ENCODE assay signal across 36 cellular contexts in the genomic region with DNA sequence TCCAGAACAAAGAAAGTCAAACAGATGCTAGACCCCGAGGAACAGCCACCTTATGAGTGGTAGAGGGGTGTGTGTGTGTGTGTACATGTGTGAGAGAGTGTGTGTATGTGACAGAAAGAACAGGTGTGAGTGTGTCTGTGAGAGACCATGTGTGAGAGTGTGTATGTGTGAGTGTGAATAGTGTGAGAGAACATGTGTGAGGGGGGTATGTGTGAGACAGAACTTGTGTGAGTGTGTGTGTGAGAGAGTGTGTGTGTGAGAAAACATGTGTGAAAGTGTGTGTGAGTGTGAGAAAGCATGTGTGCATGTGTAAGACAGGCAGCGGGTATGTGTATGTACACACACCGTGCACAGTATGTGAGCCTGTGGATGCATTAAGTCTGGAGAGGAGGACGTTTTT.
DNase-seq lines count a peak whose midpoint lies in the region; ATAC-seq, FAIRE-seq and TF ChIP-seq lines count a peak whose summit lies in the region.
"Had no signal": no experiment of that assay in that cellular context is flagged by ENCODE, and none has a peak within 500 bp of the region (broad histone marks: within the 10 kb centered on the region; RNA-seq: fewer than 3 reads in every experiment).

No MANE protein-coding gene starts in this region.

- no peak for TF ChIP-seq POLR2A in H1 (IDR thresholded peaks at IDR 0.05; ENCODE audit: control extremely low read depth in 1 of 2, low read depth in 2 of 2, low read length in 2 of 2)

- no peak overlapping the region for H3K14ac ChIP-seq in H1 (ENCODE audit: insufficient read length)

- DNase-seq in GM23338 (ENCODE audit: low spot score) (no peak), H1 (ENCODE audit: low read depth in 1 of 2, low spot score in 2 of 2) (no peak), sciatic nerve (ENCODE audit: low spot score) (no peak), NOMO-1 (lab: John Stamatoyannopoulos, UW; ENCODE audit: unreplicated experiment in 2 of 2) (no peak)
- DNase-seq: ACHN; activated CD4-positive, CD25-positive, alpha-beta regulatory T cell; activated CD8-positive, alpha-beta memory T cell treated with anti-CD3 and anti-CD28 coated beads, Interleukin-2, amount 10 ng/mL, durations not matched to agents 7 days and 5 days; activated gamma-delta T cell; activated naive CD8-positive, alpha-beta T cell treated with anti-CD3 and anti-CD28 coated beads, Interleukin-2, amount 10 ng/mL, durations not matched to agents 7 days and 5 days; activated T-cell treated with anti-CD3 and anti-CD28 coated beads, Interleukin-2, amount 50 U/mL, for 4 hours; aorta; CD4-positive, alpha-beta memory T cell; central memory CD4-positive, alpha-beta T cell; GOT3; head of caudate nucleus; left ventricle myocardium inferior; naive B cell; NCI-H187; NCI-H524 treated with DMSO at 0.1 percent for 48 hours; NK-92 treated with Interleukin-12 subunit alpha and Interleukin-12 subunit beta, amount 100 ng/mL, for 24 hours; PC-9; SK-N-SH; stimulated activated naive CD4-positive, alpha-beta T cell treated with Interleukin-2 at 50 U/mL for 16 hours had no signal

- peak overlapping the region; percentile 76 for H2AK5ac ChIP-seq in H1 (ENCODE audit: low read depth, low read length)

- H3K23ac ChIP-seq in H1 (ENCODE audit: insufficient read length): peak overlapping the region; percentile 59

- peak; percentile 32 for FAIRE-seq in H1 (lab: Jason Lieb, UNC)
- FAIRE-seq: endometrium, keratinocyte, urothelium cell line had no signal

- H2BK120ac ChIP-seq in H1 (replicated peaks; ENCODE audit: low read depth, low read length): peak overlapping the region; percentile 60

- H4K20me1 ChIP-seq in GM23338 (replicated peaks; ENCODE audit: insufficient read depth) (no peaks in the 10 kb centered on the region), Loucy (ENCODE audit: insufficient read depth, low read length, poor library complexity, severe bottlenecking) (no peaks in the 10 kb centered on the region), H1 (replicated peaks in 1 of 2; ENCODE audit: control insufficient read depth in 1 of 2, insufficient read depth in 2 of 2, low read length in 2 of 2) (no peaks in the 10 kb centered on the region)

- H3K18ac ChIP-seq in H1 (ENCODE audit: extremely low read depth, low read length): no peak overlapping the region; the same call in 1 of the 2 replicates

- peak overlapping the region; percentile 72; the same call in 1 of the 2 replicates for H2BK20ac ChIP-seq in H1 (ENCODE audit: low read length)

- peaks cover 55% of the 10 kb centered on the region for H3K4me1 Mint-ChIP-seq in GM23338
- H3K4me1 Mint-ChIP-seq: activated CD8-positive, alpha-beta memory T cell treated with anti-CD3 and anti-CD28 coated beads, Interleukin-2, amount 10 ng/mL, durations not matched to agents 7 days and 5 days; activated naive CD8-positive, alpha-beta T cell treated with anti-CD3 and anti-CD28 coated beads, Interleukin-2, amount 10 ng/mL, durations not matched to agents 7 days and 5 days; B cell; CD4-positive, alpha-beta memory T cell; naive B cell had no signal

- peak overlapping the region; percentile 36 for H3K56ac ChIP-seq in H1 (replicated peaks; ENCODE audit: insufficient read length, low read depth, low read length)

- intact Hi-C loops in sciatic nerve (cut with DNase I): no loop called here

- no peak overlapping the region for H3K27ac Mint-ChIP-seq in GM23338
- H3K27ac Mint-ChIP-seq: activated CD8-positive, alpha-beta memory T cell treated with anti-CD3 and anti-CD28 coated beads, Interleukin-2, amount 10 ng/mL, durations not matched to agents 7 days and 5 days; activated naive CD8-positive, alpha-beta T cell treated with anti-CD3 and anti-CD28 coated beads, Interleukin-2, amount 10 ng/mL, durations not matched to agents 7 days and 5 days; B cell; CD4-positive, alpha-beta memory T cell; dendritic cell treated with granulocyte-macrophage colony-stimulating factor and Interleukin-4, amounts not matched to agents 40 ng/mL and 50 ng/mL, for 4 days; IgD-negative memory B cell; naive B cell; T-helper 1 cell treated with Interleukin-12 subunit alpha and Interleukin-12 subunit beta and Interleukin-4 antibody, amounts not matched to agents 30 μg/mL and 1 μg/mL, for 36 hours had no signal

- H4K5ac ChIP-seq in H1 (ENCODE audit: insufficient read length, low read depth, low read length): peak overlapping the region; percentile 1

- 80% methylated on average over 4 of the region's 4 CpGs; no CpG with 5 or more reads in 1 of the 2 experiments for WGBS in H1 (ENCODE audit: extremely low coverage in 1 of 2, insufficient coverage in 1 of 2, insufficient read length in 1 of 2, insufficient replicate concordance in 2 of 2, low coverage in 1 of 2, low lambda C conversion rate in 2 of 2, missing lambda C conversion rate in 1 of 2), 2 experiments

- no peak for TF ChIP-seq EP300 in H1 (IDR thresholded peaks at IDR 0.05; ENCODE audit: borderline replicate concordance in 1 of 2, low read depth in 2 of 2, low read length in 2 of 2)

- H3K9ac ChIP-seq in Loucy (ENCODE audit: low read depth, low read length, poor library complexity, severe bottlenecking) (no peak overlapping the region), H1 (replicated peaks in 1 of 4; ENCODE audit: extremely low read depth in 1 of 4, low read depth in 3 of 4, low read length in 3 of 4) (no peak overlapping the region)
- H3K9ac ChIP-seq: SK-N-SH had no signal

- no peaks in the 10 kb centered on the region for H3K79me2 ChIP-seq in GM23338 (replicated peaks; ENCODE audit: insufficient read depth)
- no peaks in the 10 kb centered on the region for H3K79me2 ChIP-seq in Loucy (ENCODE audit: insufficient read depth, low read length)
- no peaks in the 10 kb centered on the region for H3K79me2 ChIP-seq in H1 (ENCODE audit: control insufficient read depth in 1 of 2, insufficient read depth in 2 of 2, low read length in 2 of 2)

- no peaks in the 10 kb centered on the region for H3K36me3 ChIP-seq in GM23338 (ENCODE audit: insufficient read depth)
- no peaks in the 10 kb centered on the region for H3K36me3 ChIP-seq in Loucy (ENCODE audit: insufficient read depth, low read length)
- H3K36me3 ChIP-seq in H1 (ENCODE audit: control insufficient read depth in 2 of 4, insufficient read depth in 4 of 4, low read length in 3 of 4): no peaks in the 10 kb centered on the region
- H3K36me3 ChIP-seq: esophagus muscularis mucosa, left ventricle myocardium inferior had no signal

- no peaks in the 10 kb centered on the region for H3K27me3 ChIP-seq in GM23338 (ENCODE audit: insufficient read depth)
- no peaks in the 10 kb centered on the region for H3K27me3 ChIP-seq in Loucy (ENCODE audit: insufficient read depth, low read length, poor library complexity, severe bottlenecking)
- no peaks in the 10 kb centered on the region for H3K27me3 ChIP-seq in H1 (replicated peaks in 1 of 4; ENCODE audit: control insufficient read depth in 3 of 4, extremely low read depth in 1 of 4, insufficient read depth in 3 of 4, low read length in 3 of 4)
- H3K27me3 ChIP-seq: testis had no signal

- H2BK12ac ChIP-seq in H1 (ENCODE audit: low read depth, low read length): peak overlapping the region; percentile 95

- peak overlapping the region; percentile 55 for H3K4me2 ChIP-seq in GM23338
- H3K4me2 ChIP-seq in Loucy (ENCODE audit: low read depth, low read length, poor library complexity, severe bottlenecking): no peak overlapping the region
- H3K4me2 ChIP-seq in H1 (ENCODE audit: insufficient read depth in 1 of 2, low read depth in 2 of 2, low read length in 2 of 2): peak overlapping the region; percentile 15 to 27; a peak in 3 of 4 replicates
- H3K4me2 ChIP-seq: PC-9, SK-N-SH had no signal

- H3K79me1 ChIP-seq in H1 (ENCODE audit: low read depth, low read length): no peaks in the 10 kb centered on the region

- H3K4me3 Mint-ChIP-seq in GM23338: no peak overlapping the region
- H3K4me3 Mint-ChIP-seq: activated CD8-positive, alpha-beta memory T cell treated with anti-CD3 and anti-CD28 coated beads, Interleukin-2, amount 10 ng/mL, durations not matched to agents 7 days and 5 days; activated naive CD8-positive, alpha-beta T cell treated with anti-CD3 and anti-CD28 coated beads, Interleukin-2, amount 10 ng/mL, durations not matched to agents 7 days and 5 days; activated T-cell treated with anti-CD3 and anti-CD28 coated beads, Interleukin-2, amount 50 U/mL, for 4 hours; B cell; CD4-positive, alpha-beta memory T cell; dendritic cell treated with granulocyte-macrophage colony-stimulating factor and Interleukin-4, amounts not matched to agents 40 ng/mL and 50 ng/mL, for 4 days; IgD-negative memory B cell; naive B cell; T-helper 1 cell treated with Interleukin-12 subunit alpha and Interleukin-12 subunit beta and Interleukin-4 antibody, amounts not matched to agents 30 μg/mL and 1 μg/mL, for 36 hours had no signal

- TF ChIP-seq RAD21 in H1 (IDR thresholded peaks at IDR 0.05 in 1 of 2, conservative IDR thresholded peaks at IDR 0.05 in 1 of 2; ENCODE audit: low read depth in 2 of 2, low read length in 2 of 2): no peak

- H3K23me2 ChIP-seq in H1 (ENCODE audit: low read depth, low read length): no peaks in the 10 kb centered on the region

- POLR2A ChIA-PET in H1 (lab: Charles Lee; ENCODE audit: partially characterized antibody): interaction anchor here (1.1 kb wide), 1 partner anchor 148 kb away, joined by 3 read pairs; no protein-coding TSS in a partner anchor

- peaks cover 2% of the 10 kb centered on the region for H3K27me3 Mint-ChIP-seq in GM23338 (ENCODE audit: insufficient read depth, low read depth, poor library complexity)

- no peak overlapping the region for H3K4me3 ChIP-seq in GM23338
- no peak overlapping the region for H3K4me3 ChIP-seq in Loucy (ENCODE audit: low read length, poor library complexity, severe bottlenecking)
- no peak overlapping the region for H3K4me3 ChIP-seq in H1 (ENCODE audit: extremely low read depth in 1 of 4, insufficient read depth in 2 of 4, low read depth in 3 of 4, low read length in 4 of 4)
- H3K4me3 ChIP-seq: esophagus muscularis mucosa, left ventricle myocardium inferior, PC-9, skin epidermis, testis had no signal

- peak overlapping the region; percentile 76; the same call in 1 of the 2 replicates for H3K27ac ChIP-seq in GM23338 (ENCODE audit: low read depth)
- no peak overlapping the region for H3K27ac ChIP-seq in H1 (ENCODE audit: low read depth, low read length)
- H3K27ac ChIP-seq: esophagus muscularis mucosa, left ventricle myocardium inferior, PC-9, skin epidermis, testis had no signal

- H3K9me2 ChIP-seq in GM23338 (ENCODE audit: insufficient read depth): no peaks in the 10 kb centered on the region
- no peaks in the 10 kb centered on the region for H3K9me2 ChIP-seq in Loucy (replicated peaks; ENCODE audit: low read depth, low read length)
- H3K9me2 ChIP-seq: SK-N-SH had no signal

- H3K36me3 Mint-ChIP-seq in GM23338 (ENCODE audit: low read depth): no peaks in the 10 kb centered on the region
- H3K36me3 Mint-ChIP-seq: activated CD8-positive, alpha-beta memory T cell treated with anti-CD3 and anti-CD28 coated beads, Interleukin-2, amount 10 ng/mL, durations not matched to agents 7 days and 5 days; activated naive CD8-positive, alpha-beta T cell treated with anti-CD3 and anti-CD28 coated beads, Interleukin-2, amount 10 ng/mL, durations not matched to agents 7 days and 5 days; CD4-positive, alpha-beta memory T cell; IgD-negative memory B cell; naive B cell had no signal

- TF ChIP-seq CTCF in GM23338 (conservative IDR thresholded peaks at IDR 0.05; ENCODE audit: low read depth in 2 of 2) (no peak), Loucy (conservative IDR thresholded peaks at IDR 0.05; ENCODE audit: low read length) (no peak), H1 (IDR thresholded peaks at IDR 0.05; ENCODE audit: control extremely low read depth in 1 of 3, insufficient read depth in 1 of 3, low read depth in 1 of 3, low read length in 3 of 3) (no peak)

- no peaks in the 10 kb centered on the region for H3K9me3 Mint-ChIP-seq in GM23338
- H3K9me3 Mint-ChIP-seq: activated naive CD8-positive, alpha-beta T cell treated with anti-CD3 and anti-CD28 coated beads, Interleukin-2, amount 10 ng/mL, durations not matched to agents 7 days and 5 days; activated T-cell treated with anti-CD3 and anti-CD28 coated beads, Interleukin-2, amount 50 U/mL, for 4 hours; CD4-positive, alpha-beta memory T cell; dendritic cell treated with granulocyte-macrophage colony-stimulating factor and Interleukin-4, amounts not matched to agents 40 ng/mL and 50 ng/mL, for 4 days; IgD-negative memory B cell; T-helper 1 cell treated with Interleukin-12 subunit alpha and Interleukin-12 subunit beta and Interleukin-4 antibody, amounts not matched to agents 30 μg/mL and 1 μg/mL, for 36 hours had no signal

- H3K9me3 ChIP-seq in Loucy (ENCODE audit: insufficient read depth, low read depth, low read length) (no peaks in the 10 kb centered on the region), H1 (ENCODE audit: insufficient read depth in 2 of 2, low read depth in 1 of 2, low read length in 1 of 2) (no peaks in the 10 kb centered on the region)
- H3K9me3 ChIP-seq: esophagus muscularis mucosa, left ventricle myocardium inferior, SK-N-SH, testis had no signal

- H2BK15ac ChIP-seq in H1 (ENCODE audit: low read length): peak overlapping the region; percentile 21

- H3F3A ChIP-seq in GM23338 (replicated peaks; ENCODE audit: low read depth) (no peaks in the 10 kb centered on the region), Loucy (ENCODE audit: low read depth) (no peaks in the 10 kb centered on the region)

- no peak overlapping the region for H4K8ac ChIP-seq in H1 (ENCODE audit: extremely low read depth, insufficient read depth, low read length)

- H2BK5ac ChIP-seq in H1 (ENCODE audit: low read depth, low read length): peak overlapping the region; percentile 29; the same call in 1 of the 2 replicates

- H2AFZ ChIP-seq in GM23338 (no peak overlapping the region), Loucy (ENCODE audit: low read length) (peak overlapping the region; percentile 42; the same call in 1 of the 2 replicates), H1 (ENCODE audit: low read length) (no peak overlapping the region)
- H2AFZ ChIP-seq: PC-9 had no signal

- peak overlapping the region; percentile 55 for H3K4ac ChIP-seq in H1 (replicated peaks; ENCODE audit: insufficient read length, low read depth, low read length)

- ATAC-seq in GM23338 (no peak), sciatic nerve (peak; percentile 39), HG02588 (IDR thresholded peaks at IDR 0.05; ENCODE audit: unreplicated experiment) (no peak), HG02840 (IDR thresholded peaks at IDR 0.05; ENCODE audit: low FRiP score, unreplicated experiment) (no peak)
- ATAC-seq: activated CD8-positive, alpha-beta memory T cell treated with anti-CD3 and anti-CD28 coated beads, Interleukin-2, amount 10 ng/mL, durations not matched to agents 7 days and 5 days; activated T-cell treated with anti-CD3 and anti-CD28 coated beads, Interleukin-2, amount 50 U/mL, for 4 hours had no signal

- CTCF ChIA-PET in H1 (lab: Charles Lee; ENCODE audit: partially characterized antibody): interaction anchor here (0.6 to 1.7 kb wide), 9 partner anchors 13 to 323 kb away, joined by 3 to 5 read pairs (median 4); no protein-coding TSS in a partner anchor

- H3K4me1 ChIP-seq in GM23338 (ENCODE audit: insufficient read depth) (peaks cover 65% of the 10 kb centered on the region), Loucy (ENCODE audit: insufficient read depth, low read length, poor library complexity, severe bottlenecking) (no peaks in the 10 kb centered on the region), H1 (replicated peaks in 1 of 4; ENCODE audit: control insufficient read depth in 3 of 4, insufficient read depth in 4 of 4, low read length in 3 of 4) (peaks cover 7 to 29% (median 16%) of the 10 kb centered on the region in 4 experiments)
- H3K4me1 ChIP-seq: esophagus muscularis mucosa, testis had no signal

- peak overlapping the region; percentile 88 for H4K91ac ChIP-seq in H1 (replicated peaks; ENCODE audit: insufficient read length, low read length)
